ENCODE assay signal across 8 cellular contexts in the genomic region with DNA sequence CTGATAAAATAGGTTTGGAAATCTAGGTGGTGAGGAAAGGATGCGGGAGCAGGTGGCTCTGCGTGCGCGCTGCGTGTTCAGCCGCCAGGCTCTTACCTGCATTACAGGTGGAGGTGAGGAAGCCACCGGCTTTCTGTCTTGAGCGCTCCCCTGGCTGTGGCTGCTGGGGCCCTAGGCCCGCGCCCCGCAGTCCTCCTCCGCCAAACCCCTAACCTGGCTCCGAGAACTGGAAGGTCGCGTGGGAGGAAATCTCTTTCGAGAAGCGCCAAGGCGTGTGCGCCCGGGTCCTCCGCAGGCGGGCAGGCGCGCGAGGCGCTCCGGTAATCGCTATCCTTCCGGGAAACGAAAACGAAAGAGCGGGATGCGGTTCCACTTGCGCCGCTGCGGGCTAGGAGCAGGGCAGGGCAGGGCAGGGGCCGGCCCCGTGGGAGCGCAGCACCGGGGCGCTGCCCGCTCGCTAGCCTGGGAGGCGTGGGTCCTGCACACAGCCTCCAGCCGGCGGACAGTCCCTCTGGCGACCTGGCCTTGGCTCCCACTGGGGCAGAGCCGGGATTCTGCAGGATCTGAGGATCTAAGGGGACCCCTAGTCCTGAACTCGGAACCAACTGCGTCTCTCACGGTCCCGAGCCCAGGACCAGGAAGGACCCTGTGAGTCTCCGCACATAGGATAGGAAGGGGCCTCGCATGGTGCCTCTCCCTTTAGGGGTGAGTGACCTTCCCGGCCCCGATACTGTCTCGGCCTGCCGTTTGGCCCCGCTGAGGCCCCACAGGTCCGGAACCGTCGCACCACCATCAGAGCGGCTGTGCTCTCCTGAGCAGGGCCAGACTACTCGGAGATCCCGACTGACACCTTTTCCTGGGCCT. TPM values are rescaled to one million over a fixed set of nuclear protein-coding genes. Genes with fewer than 3 reads are reported as not detected.
DNase-seq lines count a peak whose midpoint lies in the region; ATAC-seq, FAIRE-seq and TF ChIP-seq lines count a peak whose summit lies in the region.

ETV7 (minus strand) TSS at position 230 of the 864 bp plus-strand sequence; CDS start at position 102, 128 bp downstream.

- peaks cover 0 to 10% of the 10 kb centered on the region in 2 donors for H3K4me1 ChIP-seq in kidney (ENCODE audit: control insufficient read depth in 1 of 2, insufficient read depth in 1 of 2, low read depth in 1 of 2, low read length in 2 of 2)

- H2AFZ ChIP-seq in SU-DHL-6 (ENCODE audit: low read depth, low read length, severe bottlenecking): no peak within 1 kb of the TSS

- ATAC-seq in GM19324 (IDR thresholded peaks at IDR 0.05; ENCODE audit: low FRiP score, unreplicated experiment): peak; percentile 58

- intact Hi-C loops in kidney (cut with DNase I) (no loop called here), posterior cingulate gyrus (cut with DNase I) (no loop called here)

- H4K20me1 ChIP-seq in SU-DHL-6 (ENCODE audit: low read depth, low read length): no peaks in the 10 kb centered on the region

- H3K4me3 Mint-ChIP-seq in brain: peak within 1 kb of the TSS; percentile 81 to 93 (median 90)

- peaks cover 80% of the 10 kb centered on the region for H3K27me3 Mint-ChIP-seq in brain

- H3K9ac ChIP-seq in SU-DHL-6 (ENCODE audit: low read length) (no peak within 1 kb of the TSS), kidney (ENCODE audit: low read length in 2 of 2) (peak within 1 kb of the TSS; percentile 42 to 77)

- no peak within 1 kb of the TSS for H3K4me3 ChIP-seq in SU-DHL-6 (ENCODE audit: insufficient read depth, low read length, poor library complexity, severe bottlenecking)
- H3K4me3 ChIP-seq in kidney (ENCODE audit: low read length in 2 of 2): peak within 1 kb of the TSS; percentile 82 to 83

- H3K27me3 ChIP-seq in SU-DHL-6 (ENCODE audit: low read length): no peaks in the 10 kb centered on the region

- H3K36me3 ChIP-seq in SU-DHL-6 (ENCODE audit: low read length) (no peaks in the 10 kb centered on the region), kidney (ENCODE audit: control insufficient read depth in 1 of 2, insufficient read depth in 2 of 2, low read length in 2 of 2) (no peaks in the 10 kb centered on the region)

- peaks cover 27% of the 10 kb centered on the region for H3K4me1 Mint-ChIP-seq in brain

- H3K79me2 ChIP-seq in SU-DHL-6 (ENCODE audit: insufficient read depth, low read length): no peaks in the 10 kb centered on the region

- no peaks in the 10 kb centered on the region for H3F3A ChIP-seq in SU-DHL-6 (ENCODE audit: insufficient read depth)

- H3K27ac ChIP-seq in SU-DHL-6 (ENCODE audit: low read depth, low read length) (no peak within 1 kb of the TSS), kidney (ENCODE audit: low read depth in 2 of 2, low read length in 2 of 2) (peak within 1 kb of the TSS in 1 of 2 donors; percentile 13)

- no peak for DNase-seq in kidney
- DNase-seq in stimulated activated CD4-positive, alpha-beta T cell treated with anti-CD3 and anti-CD28 coated beads, Interleukin-2, amount 100 ng/mL, for 24 hours: peak; percentile 37 to 55
- no peak for DNase-seq in cerebellar nuclear complex (lab: John Stamatoyannopoulos, UW)
- DNase-seq in posterior cingulate gyrus: no peak
- DNase-seq in RCC 7860 (ENCODE audit: low spot score): no peak

- no peak for FAIRE-seq in kidney (lab: Jason Lieb, UNC)
- FAIRE-seq in RCC 7860 (lab: Jason Lieb, UNC): no peak

- H3K36me3 Mint-ChIP-seq in brain: no peaks in the 10 kb centered on the region

- H3K9me3 ChIP-seq in SU-DHL-6 (ENCODE audit: insufficient read depth, low read length) (no peaks in the 10 kb centered on the region), kidney (ENCODE audit: control insufficient read depth in 1 of 2, low read length in 2 of 2) (no peaks in the 10 kb centered on the region)

- H3K27ac Mint-ChIP-seq in brain: peak within 1 kb of the TSS in 3 of 5 experiments; percentile 27 to 76 (median 71)

- peaks cover 0 to 8% (median 0%) of the 10 kb centered on the region in 5 experiments for H3K9me3 Mint-ChIP-seq in brain

- no peaks in the 10 kb centered on the region for H3K9me2 ChIP-seq in SU-DHL-6 (replicated peaks; ENCODE audit: insufficient read depth, low read length)

- H3K4me2 ChIP-seq in SU-DHL-6 (ENCODE audit: low read depth, low read length, poor library complexity, severe bottlenecking): peak within 1 kb of the TSS; percentile 18

- TF ChIP-seq CTCF in SU-DHL-6 (IDR thresholded peaks at IDR 0.05; ENCODE audit: insufficient read depth, low read length, poor library complexity, severe bottlenecking) (no peak), brain (conservative IDR thresholded peaks at IDR 0.05) (no peak), kidney (IDR thresholded peaks at IDR 0.05; ENCODE audit: borderline replicate concordance, extremely low read depth, insufficient read depth) (no peak)

RNA-seq across cellular contexts. Expression of gene ETV7, which starts in this region (rescaled TPM):
- polyA plus RNA-seq in brain (ENCODE audit: insufficient read depth, low read depth, low replicate concordance) (1.2 TPM), kidney (ENCODE audit: insufficient read depth, low read depth, low replicate concordance) (0.99 TPM)
- total RNA-seq in kidney: 4.6 TPM

Comparison
In these comparisons a context has a peak if more than half of its experiments do, and no peak if none do; other contexts are left out.
1. DNase-seq: peak in stimulated activated CD4-positive, alpha-beta T cell treated with anti-CD3 and anti-CD28 coated beads, Interleukin-2, amount 100 ng/mL, for 24 hours (2 of 2); none in kidney (single experiment), cerebellar nuclear complex (0 of 2), posterior cingulate gyrus (0 of 10) and RCC 7860 (single experiment).